In the genomic region with DNA sequence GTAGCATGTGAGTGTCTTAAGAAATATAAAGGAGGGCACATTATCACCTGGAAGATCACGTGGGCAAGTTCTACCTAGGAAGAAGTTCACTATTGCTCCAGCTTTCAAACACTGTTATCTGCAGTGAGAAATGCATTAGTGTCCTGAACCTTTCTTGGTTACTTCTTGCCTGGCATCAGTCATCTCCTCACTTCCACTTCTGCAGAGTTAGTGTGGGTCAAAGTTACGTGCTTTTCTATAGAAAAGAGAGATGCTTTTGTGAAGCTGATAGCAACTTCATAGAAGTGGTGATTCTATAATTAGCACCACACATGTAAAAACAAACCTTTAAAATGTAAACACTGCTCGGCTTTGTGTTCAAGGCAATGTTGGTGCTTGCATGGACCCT, we compare ENCODE assay signal across 10 cellular contexts. TPM values are rescaled to one million over a fixed set of nuclear protein-coding genes. Genes with fewer than 3 reads are reported as not detected.
DNase-seq lines count a peak whose midpoint lies in the region; ATAC-seq, FAIRE-seq and TF ChIP-seq lines count a peak whose summit lies in the region.
"Had no signal": no experiment of that assay in that cellular context is flagged by ENCODE, and none has a peak within 500 bp of the region (broad histone marks: within the 10 kb centered on the region; RNA-seq: fewer than 3 reads in every experiment).

No MANE protein-coding gene starts in this region.

- peak overlapping the region; percentile 64 for H3K9ac ChIP-seq in HUES6 (ENCODE audit: low read length)
- no peak overlapping the region for H3K9ac ChIP-seq in kidney (ENCODE audit: low read length in 2 of 2)

- intact Hi-C loops in kidney (cut with DNase I): no loop called here

- TF ChIP-seq CTCF in kidney (IDR thresholded peaks at IDR 0.05; ENCODE audit: borderline replicate concordance, extremely low read depth, insufficient read depth) (no peak), foreskin fibroblast (IDR thresholded peaks at IDR 0.05; ENCODE audit: low read depth, low read length) (no peak)

- H3K9me3 Mint-ChIP-seq in activated CD8-positive, alpha-beta T cell treated with anti-CD3 and anti-CD28 coated beads, Interleukin-2, amount 10 ng/mL, durations not matched to agents 7 days and 5 days (ENCODE audit: insufficient read depth): no peaks in the 10 kb centered on the region
- H3K9me3 Mint-ChIP-seq in stimulated activated effector memory CD8-positive, alpha-beta T cell treated with anti-CD3 and anti-CD28 coated beads, Interleukin-12 subunit alpha, Interleukin-12 subunit beta, amount 100 ng/mL, for 72 hours: no peaks in the 10 kb centered on the region

- POLR2A ChIA-PET in activated CD8-positive, alpha-beta T cell treated with anti-CD3 and anti-CD28 coated beads, Interleukin-2, amount 10 ng/mL, durations not matched to agents 7 days and 5 days (lab: Charles Lee): no interaction called here

- H3K4me3 ChIP-seq in HUES6 (ENCODE audit: low read depth, low read length) (peak overlapping the region; percentile 3; the same call in 1 of the 2 replicates), kidney (ENCODE audit: low read length in 2 of 2) (no peak overlapping the region), H7 (ENCODE audit: insufficient read depth, low read depth, low read length) (no peak overlapping the region), foreskin fibroblast (ENCODE audit: low read depth in 1 of 2, low read length in 2 of 2) (no peak overlapping the region)

- H3K9me3 ChIP-seq in HUES6 (ENCODE audit: control insufficient read depth, insufficient read depth, low read depth, low read length): peaks cover 4% of the 10 kb centered on the region
- no peaks in the 10 kb centered on the region for H3K9me3 ChIP-seq in kidney (ENCODE audit: control insufficient read depth in 1 of 2, low read length in 2 of 2)

- peak overlapping the region; percentile 83 for H3K27ac Mint-ChIP-seq in activated CD8-positive, alpha-beta T cell treated with anti-CD3 and anti-CD28 coated beads, Interleukin-2, amount 10 ng/mL, durations not matched to agents 7 days and 5 days
- peak overlapping the region; percentile 92 for H3K27ac Mint-ChIP-seq in stimulated activated effector memory CD8-positive, alpha-beta T cell treated with anti-CD3 and anti-CD28 coated beads, Interleukin-12 subunit alpha, Interleukin-12 subunit beta, amount 100 ng/mL, for 72 hours

- CTCF ChIA-PET in activated CD8-positive, alpha-beta T cell treated with anti-CD3 and anti-CD28 coated beads, Interleukin-2, amount 10 ng/mL, durations not matched to agents 7 days and 5 days (lab: Charles Lee): interaction anchor here (0.8 to 3.4 kb wide), 11 partner anchors 10 to 229 kb away, joined by 3 to 35 read pairs (median 7); no protein-coding TSS in a partner anchor

- peaks cover 80% of the 10 kb centered on the region for H3K36me3 Mint-ChIP-seq in activated CD8-positive, alpha-beta T cell treated with anti-CD3 and anti-CD28 coated beads, Interleukin-2, amount 10 ng/mL, durations not matched to agents 7 days and 5 days (ENCODE audit: low read depth)
- peaks cover 81% of the 10 kb centered on the region for H3K36me3 Mint-ChIP-seq in stimulated activated effector memory CD8-positive, alpha-beta T cell treated with anti-CD3 and anti-CD28 coated beads, Interleukin-12 subunit alpha, Interleukin-12 subunit beta, amount 100 ng/mL, for 72 hours

- H3K4me3 Mint-ChIP-seq in activated CD8-positive, alpha-beta T cell treated with anti-CD3 and anti-CD28 coated beads, Interleukin-2, amount 10 ng/mL, durations not matched to agents 7 days and 5 days: peak overlapping the region; percentile 50
- H3K4me3 Mint-ChIP-seq in stimulated activated effector memory CD8-positive, alpha-beta T cell treated with anti-CD3 and anti-CD28 coated beads, Interleukin-12 subunit alpha, Interleukin-12 subunit beta, amount 100 ng/mL, for 72 hours: no peak overlapping the region

- no peak for ATAC-seq in activated CD8-positive, alpha-beta T cell treated with anti-CD3 and anti-CD28 coated beads, Interleukin-2, amount 10 ng/mL, durations not matched to agents 7 days and 5 days
- no peak for ATAC-seq in stimulated activated effector memory CD8-positive, alpha-beta T cell treated with anti-CD3 and anti-CD28 coated beads, Interleukin-12 subunit alpha, Interleukin-12 subunit beta, amount 100 ng/mL, for 72 hours
- ATAC-seq in GM21576 (IDR thresholded peaks at IDR 0.05; ENCODE audit: unreplicated experiment): no peak

- DNase-seq in activated CD8-positive, alpha-beta T cell treated with anti-CD3 and anti-CD28 coated beads, Interleukin-2, amount 10 ng/mL, durations not matched to agents 7 days and 5 days: no peak
- DNase-seq in kidney (no peak), H7 (no peak), G401 (ENCODE audit: low spot score) (no peak), foreskin fibroblast (no peak)
- DNase-seq in stimulated activated effector memory CD8-positive, alpha-beta T cell treated with anti-CD3 and anti-CD28 coated beads, Interleukin-12 subunit alpha, Interleukin-12 subunit beta, amount 100 ng/mL, for 72 hours (ENCODE audit: low spot score in 2 of 2): no peak
- DNase-seq: activated gamma-delta T cell treated with Interleukin-2 at 50 U/mL for 16 hours, GF-D8 had no signal

- H3K36me3 ChIP-seq in HUES6 (ENCODE audit: control insufficient read depth, insufficient read depth, low read length) (peaks cover 57% of the 10 kb centered on the region), kidney (ENCODE audit: control insufficient read depth in 1 of 2, insufficient read depth in 2 of 2, low read length in 2 of 2) (peaks cover 3 to 29% of the 10 kb centered on the region in 2 donors), H7 (replicated peaks; ENCODE audit: control insufficient read depth, insufficient read depth, low read length) (peaks cover 6% of the 10 kb centered on the region)

- H3K27ac ChIP-seq in HUES6 (ENCODE audit: low read depth, low read length) (peak overlapping the region; percentile 69; the same call in 1 of the 2 replicates), kidney (ENCODE audit: low read depth in 2 of 2, low read length in 2 of 2) (peak overlapping the region; percentile 25 to 79)

- in situ Hi-C loops in G401 (cut with HindIII; ENCODE audit: low sequenced_read_pairs): no loop called here

- H3K27me3 ChIP-seq in HUES6 (ENCODE audit: control insufficient read depth, insufficient read depth, low read length) (no peaks in the 10 kb centered on the region), H7 (ENCODE audit: control insufficient read depth, insufficient read depth, low read length) (no peaks in the 10 kb centered on the region)

- FAIRE-seq in kidney (lab: Jason Lieb, UNC): no peak

- H3K4me1 ChIP-seq in HUES6 (ENCODE audit: control insufficient read depth, insufficient read depth, low read length) (peaks cover 56% of the 10 kb centered on the region), kidney (ENCODE audit: control insufficient read depth in 1 of 2, insufficient read depth in 1 of 2, low read depth in 1 of 2, low read length in 2 of 2) (peaks cover 43 to 46% of the 10 kb centered on the region in 2 donors)

- H3K4me1 Mint-ChIP-seq in activated CD8-positive, alpha-beta T cell treated with anti-CD3 and anti-CD28 coated beads, Interleukin-2, amount 10 ng/mL, durations not matched to agents 7 days and 5 days (ENCODE audit: low read depth): peaks cover 72% of the 10 kb centered on the region
- H3K4me1 Mint-ChIP-seq in stimulated activated effector memory CD8-positive, alpha-beta T cell treated with anti-CD3 and anti-CD28 coated beads, Interleukin-12 subunit alpha, Interleukin-12 subunit beta, amount 100 ng/mL, for 72 hours: peaks cover 64% of the 10 kb centered on the region

- H3K27me3 Mint-ChIP-seq in activated CD8-positive, alpha-beta T cell treated with anti-CD3 and anti-CD28 coated beads, Interleukin-2, amount 10 ng/mL, durations not matched to agents 7 days and 5 days (ENCODE audit: low read depth): no peaks in the 10 kb centered on the region

RNA-seq across cellular contexts. Expression of a gene that starts 57.2 kb away (rescaled TPM):
- total RNA-seq in activated CD8-positive, alpha-beta T cell treated with anti-CD3 and anti-CD28 coated beads, Interleukin-2, amount 10 ng/mL, durations not matched to agents 7 days and 5 days: 10 to 100 TPM; 80.2 to 84.3 TPM
- total RNA-seq in kidney: 52.3 TPM
- polyA plus RNA-seq in kidney (ENCODE audit: insufficient read depth, low read depth, low replicate concordance): 270 TPM
- total RNA-seq in H7 (2014; rRNA removed; shearing (Covaris generic)): 37.2 and 39.9 TPM in 2 replicates
- total RNA-seq in G401 (2014; rRNA removed; shearing (Covaris generic)): 53.8 and 118 TPM in 2 replicates

RNA-seq across cellular contexts. Expression of a gene that starts 57.2 kb away (rescaled TPM):
- 10 to 100 TPM; 22.4 to 24.2 TPM for total RNA-seq in activated CD8-positive, alpha-beta T cell treated with anti-CD3 and anti-CD28 coated beads, Interleukin-2, amount 10 ng/mL, durations not matched to agents 7 days and 5 days
- 26.0 TPM for total RNA-seq in kidney
- polyA plus RNA-seq in kidney (ENCODE audit: insufficient read depth, low read depth, low replicate concordance): 12.4 TPM
- 7.2 and 10.6 TPM in 2 replicates for total RNA-seq in H7 (2014; rRNA removed; shearing (Covaris generic))
- 33.8 and 48.4 TPM in 2 replicates for total RNA-seq in G401 (2014; rRNA removed; shearing (Covaris generic))
